23 cellular contexts compared by ENCODE assay signal in genomic region chr2:229572434-229573338, GRCh38.
DNase-seq lines count a peak whose midpoint lies in the region; ATAC-seq and TF ChIP-seq lines count a peak whose summit lies in the region.
"Had no signal": no experiment of that assay in that cellular context is flagged by ENCODE, and none has a peak within 500 bp of the region (broad histone marks: within the 10 kb centered on the region; RNA-seq: fewer than 3 reads in every experiment).

No MANE protein-coding gene starts in this region.

- no peaks in the 10 kb centered on the region for H3K36me3 ChIP-seq in vagina
- H3K36me3 ChIP-seq: transverse colon had no signal

- H3K27me3 ChIP-seq in vagina = no peaks in the 10 kb centered on the region
- H3K27me3 ChIP-seq: transverse colon had no signal

- no peak for TF ChIP-seq CTCF in fibroblast of pulmonary artery (IDR thresholded peaks at IDR 0.05; ENCODE audit: low read length, missing control alignments)
- no peak for TF ChIP-seq CTCF in vagina (IDR thresholded peaks at IDR 0.05)

- H3K4me3 ChIP-seq in fibroblast of pulmonary artery (replicated peaks; ENCODE audit: low read depth, low read length) (no peak overlapping the region), vagina (no peak overlapping the region)
- H3K4me3 ChIP-seq: K562, transverse colon had no signal

- no peaks in the 10 kb centered on the region for H3K9me3 ChIP-seq in vagina
- H3K9me3 ChIP-seq: transverse colon had no signal

- TF ChIP-seq POLR2A in vagina (IDR thresholded peaks at IDR 0.05) = no peak

- H3K4me1 ChIP-seq in vagina = no peaks in the 10 kb centered on the region
- H3K4me1 ChIP-seq: transverse colon had no signal

- peak overlapping the region; percentile 33 for H3K27ac ChIP-seq in vagina

- intact Hi-C loops in vagina (cut with DNase I) (no loop called here), left colon (cut with DNase I, micrococcal nuclease) (no loop called here)

- DNase-seq in LHCN-M2 (ENCODE audit: low read depth) = peak; percentile 12
- peak; percentile 29 for DNase-seq in fibroblast of pulmonary artery (ENCODE audit: low read depth)
- DNase-seq in iris pigment epithelial cell (ENCODE audit: low read depth) = peak; percentile 10
- DNase-seq in vagina (ENCODE audit: extremely low spot score in 2 of 2) = no peak
- no peak for DNase-seq in left colon
- DNase-seq in RPMI8226 = no peak
- no peak for DNase-seq in middle frontal gyrus (ENCODE audit: extremely low spot score, low spot score)
- DNase-seq: activated CD4-positive, alpha-beta memory T cell treated with anti-CD3 and anti-CD28 coated beads for 36 hours; activated CD4-positive, CD25-positive, alpha-beta regulatory T cell treated with anti-CD3 and anti-CD28 coated beads, Interleukin-2, amount 50 U/mL, for 72 hours; activated CD8-positive, alpha-beta memory T cell treated with anti-CD3 and anti-CD28 coated beads, Interleukin-2, amount 50 U/mL, for 4 hours; activated naive CD4-positive, alpha-beta T cell; C1 segment of cervical spinal cord; COR-L47; DMS53; hypothalamus; NCI-H1092 treated with DMSO at 0.1 percent for 48 hours; NCI-H1694 treated with DMSO at 0.1 percent for 48 hours; NCI-H526; posterior cingulate gyrus; stimulated activated CD4-positive, alpha-beta T cell treated with anti-CD3 and anti-CD28 coated beads, Interleukin-4, amount 100 ng/mL, for 24 hours; transverse colon had no signal

- ATAC-seq in left colon = no peak
- ATAC-seq: esophagus mucosa, K562 had no signal

Comparison
In these comparisons a context has a peak if more than half of its experiments do, and no peak if none do; other contexts are left out.
1. DNase-seq: peak in LHCN-M2 (single experiment), fibroblast of pulmonary artery (single experiment) and iris pigment epithelial cell (single experiment); none in vagina (0 of 2), left colon (0 of 2), RPMI8226 (single experiment) and middle frontal gyrus (single experiment).